1 cellular context compared by ENCODE assay signal in genomic region chr7:30605832-30606231, GRCh38.
TF ChIP-seq lines count a peak whose summit lies in the region.

No MANE protein-coding gene starts in this region.

TF ChIP-seq in SK-N-SH treated with all-trans-retinoic acid at 6 μM for 48 hours, 23 proteins besides CTCF, POLR2A, EP300 and RAD21 (continued from another document):
- peak; percentile 67 for TF ChIP-seq ISL1 (CRISPR knock-in tag; IDR thresholded peaks at IDR 0.05)
